ENCODE assay signal across 8 cellular contexts in the genomic region with DNA sequence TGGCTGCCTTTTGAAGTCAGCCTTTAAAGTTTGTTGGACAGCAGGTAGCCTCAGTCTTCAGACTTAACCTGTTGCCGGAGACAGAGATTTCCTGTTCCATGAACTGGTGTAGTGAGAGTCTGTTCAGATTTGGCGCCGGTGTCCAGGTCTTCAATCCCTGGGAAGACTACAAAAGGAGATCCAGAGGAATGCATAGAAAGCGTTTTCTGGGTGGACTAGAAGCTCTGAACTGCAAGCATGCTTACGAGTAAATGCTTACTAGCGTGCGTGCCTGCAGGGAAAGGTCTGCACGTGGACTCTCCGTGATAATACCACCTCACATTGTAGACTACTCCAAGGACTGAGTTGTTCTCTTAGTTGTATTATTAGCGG. TPM values are rescaled to one million over a fixed set of nuclear protein-coding genes. Genes with fewer than 3 reads are reported as not detected.
A peak's percentile ranks its signal among the peaks of the same experiment; 100 is the strongest.
DNase-seq lines count a peak whose midpoint lies in the region; ATAC-seq lines count a peak whose summit lies in the region.

No MANE protein-coding gene starts in this region.

- H3K9me3 Mint-ChIP-seq in activated T-helper 1 cell treated with anti-CD3 and anti-CD28 coated beads, Interleukin-12 subunit alpha, Interleukin-12 subunit beta, Interleukin-2, Interleukin-4 antibody, amounts not matched to agents 30 ng/mL and 10 ng/mL and 1 ng/mL, durations not matched to agents 14 hours and 24 hours and 36 hours = no peaks in the 10 kb centered on the region
- no peaks in the 10 kb centered on the region for H3K9me3 Mint-ChIP-seq in stimulated activated naive CD8-positive, alpha-beta T cell treated with anti-CD3 and anti-CD28 coated beads, Interleukin-15, amount 100 ng/mL, for 72 hours

- H3K36me3 Mint-ChIP-seq in activated T-helper 1 cell treated with anti-CD3 and anti-CD28 coated beads, Interleukin-12 subunit alpha, Interleukin-12 subunit beta, Interleukin-2, Interleukin-4 antibody, amounts not matched to agents 30 ng/mL and 10 ng/mL and 1 ng/mL, durations not matched to agents 14 hours and 24 hours and 36 hours (ENCODE audit: low read depth) = peaks cover 15% of the 10 kb centered on the region

- peaks cover 9% of the 10 kb centered on the region for H3K4me1 ChIP-seq in iPS-18a (ENCODE audit: control insufficient read depth, low read depth, low read length)

- no peaks in the 10 kb centered on the region for H3K9me3 ChIP-seq in iPS-18a (ENCODE audit: control insufficient read depth, low read depth, low read length)

- peaks cover 7% of the 10 kb centered on the region for H3K27me3 Mint-ChIP-seq in activated T-helper 1 cell treated with anti-CD3 and anti-CD28 coated beads, Interleukin-12 subunit alpha, Interleukin-12 subunit beta, Interleukin-2, Interleukin-4 antibody, amounts not matched to agents 30 ng/mL and 10 ng/mL and 1 ng/mL, durations not matched to agents 14 hours and 24 hours and 36 hours (ENCODE audit: insufficient read depth)
- peaks cover 19% of the 10 kb centered on the region for H3K27me3 Mint-ChIP-seq in stimulated activated naive CD8-positive, alpha-beta T cell treated with anti-CD3 and anti-CD28 coated beads, Interleukin-15, amount 100 ng/mL, for 72 hours

- H3K4me3 ChIP-seq in iPS-18a (ENCODE audit: low read length) = peak overlapping the region; percentile 87

- H3K9ac ChIP-seq in iPS-18a (ENCODE audit: low read length) = peak overlapping the region; percentile 79

- peaks cover 3% of the 10 kb centered on the region for H3K27me3 ChIP-seq in iPS-18a (ENCODE audit: control insufficient read depth, insufficient read depth, low read length)

- DNase-seq in AG20443 (ENCODE audit: low spot score) (peak; percentile 43), NCI-H2029 treated with DMSO at 0.1 percent for 48 hours (lab: John Stamatoyannopoulos, UW) (no peak)
- DNase-seq in activated T-helper 1 cell treated with anti-CD3 and anti-CD28 coated beads, Interleukin-12 subunit alpha, Interleukin-12 subunit beta, Interleukin-2, Interleukin-4 antibody, amounts not matched to agents 30 ng/mL and 10 ng/mL and 1 ng/mL, durations not matched to agents 14 hours and 24 hours and 36 hours (ENCODE audit: low spot score) = no peak
- DNase-seq in stimulated activated naive CD8-positive, alpha-beta T cell treated with anti-CD3 and anti-CD28 coated beads, Interleukin-15, amount 100 ng/mL, for 72 hours = no peak
- DNase-seq in stimulated activated CD4-positive, alpha-beta T cell treated with anti-CD3 and anti-CD28 coated beads, Interleukin-2, amount 100 ng/mL, for 24 hours = no peak

- H3K4me1 Mint-ChIP-seq in activated T-helper 1 cell treated with anti-CD3 and anti-CD28 coated beads, Interleukin-12 subunit alpha, Interleukin-12 subunit beta, Interleukin-2, Interleukin-4 antibody, amounts not matched to agents 30 ng/mL and 10 ng/mL and 1 ng/mL, durations not matched to agents 14 hours and 24 hours and 36 hours (ENCODE audit: low read depth) = peaks cover 59% of the 10 kb centered on the region
- peaks cover 59% of the 10 kb centered on the region for H3K4me1 Mint-ChIP-seq in stimulated activated naive CD8-positive, alpha-beta T cell treated with anti-CD3 and anti-CD28 coated beads, Interleukin-15, amount 100 ng/mL, for 72 hours

- intact Hi-C loops in activated T-helper 1 cell treated with anti-CD3 and anti-CD28 coated beads, Interleukin-12 subunit alpha, Interleukin-12 subunit beta, Interleukin-2, Interleukin-4 antibody, amounts not matched to agents 30 ng/mL and 10 ng/mL and 1 ng/mL, durations not matched to agents 14 hours and 24 hours and 36 hours (cut with micrococcal nuclease) = loop anchor here (2.0 kb wide), 2 partner anchors 24 to 54 kb away; no protein-coding TSS in a partner anchor

- H3K27ac Mint-ChIP-seq in activated T-helper 1 cell treated with anti-CD3 and anti-CD28 coated beads, Interleukin-12 subunit alpha, Interleukin-12 subunit beta, Interleukin-2, Interleukin-4 antibody, amounts not matched to agents 30 ng/mL and 10 ng/mL and 1 ng/mL, durations not matched to agents 14 hours and 24 hours and 36 hours = peak overlapping the region; percentile 67
- H3K27ac Mint-ChIP-seq in stimulated activated naive CD8-positive, alpha-beta T cell treated with anti-CD3 and anti-CD28 coated beads, Interleukin-15, amount 100 ng/mL, for 72 hours = peak overlapping the region; percentile 42 to 76

- no peak overlapping the region for H3K27ac ChIP-seq in iPS-18a (ENCODE audit: low read length)

- H3K36me3 ChIP-seq in iPS-18a (ENCODE audit: control insufficient read depth, low read depth, low read length) = no peaks in the 10 kb centered on the region

- peak overlapping the region; percentile 88 for H3K4me3 Mint-ChIP-seq in activated T-helper 1 cell treated with anti-CD3 and anti-CD28 coated beads, Interleukin-12 subunit alpha, Interleukin-12 subunit beta, Interleukin-2, Interleukin-4 antibody, amounts not matched to agents 30 ng/mL and 10 ng/mL and 1 ng/mL, durations not matched to agents 14 hours and 24 hours and 36 hours
- peak overlapping the region; percentile 84 to 85 for H3K4me3 Mint-ChIP-seq in stimulated activated naive CD8-positive, alpha-beta T cell treated with anti-CD3 and anti-CD28 coated beads, Interleukin-15, amount 100 ng/mL, for 72 hours

- ATAC-seq in HG03354 (IDR thresholded peaks at IDR 0.05; ENCODE audit: poor library complexity, severe bottlenecking, unreplicated experiment) (peak; percentile 4), GM21515 (IDR thresholded peaks at IDR 0.05; ENCODE audit: unreplicated experiment) (no peak)
- ATAC-seq in stimulated activated naive CD8-positive, alpha-beta T cell treated with anti-CD3 and anti-CD28 coated beads, Interleukin-15, amount 100 ng/mL, for 72 hours = no peak

RNA-seq across cellular contexts. Expression of a gene that starts 0.9 kb away (rescaled TPM):
- 119 and 129 TPM in 2 replicates for total RNA-seq in activated T-helper 1 cell treated with anti-CD3 and anti-CD28 coated beads, Interleukin-12 subunit alpha, Interleukin-12 subunit beta, Interleukin-2, Interleukin-4 antibody, amounts not matched to agents 30 ng/mL and 10 ng/mL and 1 ng/mL, durations not matched to agents 14 hours and 24 hours and 36 hours

RNA-seq across cellular contexts. Expression of a gene that starts 26.4 kb away (rescaled TPM):
- total RNA-seq in activated T-helper 1 cell treated with anti-CD3 and anti-CD28 coated beads, Interleukin-12 subunit alpha, Interleukin-12 subunit beta, Interleukin-2, Interleukin-4 antibody, amounts not matched to agents 30 ng/mL and 10 ng/mL and 1 ng/mL, durations not matched to agents 14 hours and 24 hours and 36 hours = 3.3 and 3.6 TPM in 2 replicates
